Comparison of ENCODE assay signal across 26 cellular contexts in the genomic region with DNA sequence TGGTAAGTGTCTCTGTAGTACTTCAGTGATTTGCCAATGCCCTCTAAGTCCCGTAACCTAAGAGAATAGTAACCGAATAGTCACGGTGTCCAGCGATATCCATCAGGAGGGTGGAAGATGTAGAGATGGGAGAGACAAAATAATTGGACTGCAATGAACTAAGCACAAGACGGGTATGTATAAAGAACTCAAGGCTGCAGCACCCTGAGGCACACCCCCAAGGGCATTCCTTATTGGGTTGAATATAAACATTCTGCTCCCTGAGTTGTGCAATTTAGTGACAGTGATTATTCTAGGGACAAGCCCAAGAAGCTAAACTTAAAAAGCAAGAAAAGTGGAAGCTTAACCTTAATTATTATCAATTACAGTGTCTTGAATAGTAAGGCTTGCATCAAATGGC.
"Had no signal": no experiment of that assay in that cellular context is flagged by ENCODE, and none has a peak within 500 bp of the region (broad histone marks: within the 10 kb centered on the region; RNA-seq: fewer than 3 reads in every experiment).

No MANE protein-coding gene starts in this region.

- H3K9me3 ChIP-seq: colonic mucosa, prostate gland, right atrium auricular region, sigmoid colon, stomach, thyroid gland had no signal

- H3K4me1 Mint-ChIP-seq: naive thymus-derived CD4-positive, alpha-beta T cell; nephron; stimulated activated effector memory CD8-positive, alpha-beta T cell treated with anti-CD3 and anti-CD28 coated beads, Interleukin-12 subunit alpha, Interleukin-12 subunit beta, amount 100 ng/mL, for 72 hours had no signal

- H3K36me3 Mint-ChIP-seq: naive thymus-derived CD4-positive, alpha-beta T cell; stimulated activated effector memory CD8-positive, alpha-beta T cell treated with anti-CD3 and anti-CD28 coated beads, Interleukin-12 subunit alpha, Interleukin-12 subunit beta, amount 100 ng/mL, for 72 hours had no signal

- H3K27ac ChIP-seq: colonic mucosa, epithelial cell of prostate, prostate gland, right atrium auricular region, sigmoid colon, stomach, thyroid gland had no signal

- H3K27me3 Mint-ChIP-seq: dendritic cell treated with granulocyte-macrophage colony-stimulating factor and Interleukin-4, amounts not matched to agents 40 ng/mL and 50 ng/mL, for 4 days; type B pancreatic cell had no signal

- H3K4me3 ChIP-seq: colonic mucosa, lung, prostate gland, right atrium auricular region, sigmoid colon, stomach, thyroid gland had no signal

- H3K4me1 ChIP-seq: colonic mucosa, prostate gland, right atrium auricular region, thyroid gland had no signal

- H3K9me3 Mint-ChIP-seq: dendritic cell treated with granulocyte-macrophage colony-stimulating factor and Interleukin-4, amounts not matched to agents 40 ng/mL and 50 ng/mL, for 4 days; endodermal cell; naive thymus-derived CD4-positive, alpha-beta T cell; nephron; stimulated activated effector memory CD8-positive, alpha-beta T cell treated with anti-CD3 and anti-CD28 coated beads, Interleukin-12 subunit alpha, Interleukin-12 subunit beta, amount 100 ng/mL, for 72 hours; type B pancreatic cell had no signal

- FAIRE-seq: kidney had no signal

- H3K27me3 ChIP-seq: colonic mucosa, right atrium auricular region, sigmoid colon, stomach, thyroid gland had no signal

- DNase-seq: colonic mucosa; effector CD8-positive, alpha-beta T cell; endodermal cell; foreskin melanocyte; hypothalamus; kidney; mesendoderm; midbrain; naive thymus-derived CD4-positive, alpha-beta T cell; nucleus accumbens; sigmoid colon; stimulated activated CD4-positive, alpha-beta T cell treated with anti-CD3 and anti-CD28 coated beads, Interleukin-2, amount 100 ng/mL, for 24 hours; stimulated activated CD4-positive, alpha-beta T cell treated with anti-CD3 and anti-CD28 coated beads, Interleukin-4, amount 100 ng/mL, for 24 hours; stimulated activated naive CD4-positive, alpha-beta T cell treated with Interleukin-2 at 50 U/mL for 16 hours; stomach; thyroid gland had no signal

- H3K4me3 Mint-ChIP-seq: dendritic cell treated with granulocyte-macrophage colony-stimulating factor and Interleukin-4, amounts not matched to agents 40 ng/mL and 50 ng/mL, for 4 days; endodermal cell; naive thymus-derived CD4-positive, alpha-beta T cell; nephron; stimulated activated effector memory CD8-positive, alpha-beta T cell treated with anti-CD3 and anti-CD28 coated beads, Interleukin-12 subunit alpha, Interleukin-12 subunit beta, amount 100 ng/mL, for 72 hours; type B pancreatic cell had no signal

- H3K27ac Mint-ChIP-seq: dendritic cell treated with granulocyte-macrophage colony-stimulating factor and Interleukin-4, amounts not matched to agents 40 ng/mL and 50 ng/mL, for 4 days; endodermal cell; naive thymus-derived CD4-positive, alpha-beta T cell; nephron; stimulated activated effector memory CD8-positive, alpha-beta T cell treated with anti-CD3 and anti-CD28 coated beads, Interleukin-12 subunit alpha, Interleukin-12 subunit beta, amount 100 ng/mL, for 72 hours; type B pancreatic cell had no signal

- ATAC-seq: esophagus mucosa; left lobe of liver; naive thymus-derived CD4-positive, alpha-beta T cell; stimulated activated effector memory CD8-positive, alpha-beta T cell treated with anti-CD3 and anti-CD28 coated beads, Interleukin-12 subunit alpha, Interleukin-12 subunit beta, amount 100 ng/mL, for 72 hours had no signal

- H3K36me3 ChIP-seq: colonic mucosa, prostate gland had no signal
